ENCODE assay signal across 9 cellular contexts in genomic region chr12:80936353-80936641, GRCh38. TPM values are rescaled to one million over a fixed set of nuclear protein-coding genes. Genes with fewer than 3 reads are reported as not detected.
DNase-seq lines count a peak whose midpoint lies in the region; ATAC-seq and TF ChIP-seq lines count a peak whose summit lies in the region.
"Had no signal": no experiment of that assay in that cellular context is flagged by ENCODE, and none has a peak within 500 bp of the region (broad histone marks: within the 10 kb centered on the region; RNA-seq: fewer than 3 reads in every experiment).

No MANE protein-coding gene starts in this region.

- H3K27ac Mint-ChIP-seq in glutamatergic neuron (ENCODE audit: unreplicated experiment) = peak overlapping the region; percentile 96

- H3K4me1 ChIP-seq in NT2/D1 (ENCODE audit: insufficient read depth, insufficient read length) = no peaks in the 10 kb centered on the region

- peaks cover 11% of the 10 kb centered on the region for H3K27me3 Mint-ChIP-seq in glutamatergic neuron (ENCODE audit: unreplicated experiment)

- peaks cover 11% of the 10 kb centered on the region for H3K4me1 Mint-ChIP-seq in glutamatergic neuron (ENCODE audit: low read depth, unreplicated experiment)

- H3K4me3 ChIP-seq in NT2/D1 (ENCODE audit: insufficient read length, low read depth) = peak overlapping the region; percentile 63

- intact Hi-C loops in sciatic nerve (cut with DNase I) = no loop called here

- no peaks in the 10 kb centered on the region for H3K9me3 ChIP-seq in NT2/D1 (ENCODE audit: insufficient read depth, low read length)

- H3K27me3 ChIP-seq in NT2/D1 (ENCODE audit: insufficient read depth, insufficient read length) = peaks cover 32% of the 10 kb centered on the region

- ATAC-seq in GM19395 (IDR thresholded peaks at IDR 0.05; ENCODE audit: unreplicated experiment) (peak; percentile 4), sciatic nerve (peak; percentile 64), HG03439 (IDR thresholded peaks at IDR 0.05; ENCODE audit: unreplicated experiment) (no peak)

- TF ChIP-seq CTCF in glutamatergic neuron (IDR thresholded peaks at IDR 0.05; ENCODE audit: partially characterized antibody, unreplicated experiment) = no peak

- no peaks in the 10 kb centered on the region for H3K36me3 Mint-ChIP-seq in glutamatergic neuron (ENCODE audit: unreplicated experiment)

- peak overlapping the region; percentile 93 for H3K4me3 Mint-ChIP-seq in glutamatergic neuron (ENCODE audit: unreplicated experiment)

- H3K9ac ChIP-seq in NT2/D1 (ENCODE audit: insufficient read length, low read depth) = peak overlapping the region; percentile 83

- no peaks in the 10 kb centered on the region for H3K36me3 ChIP-seq in NT2/D1 (ENCODE audit: insufficient read depth, insufficient read length, low read length)

- no peak for DNase-seq in NT2/D1 (ENCODE audit: low read depth, low spot score)
- peak; percentile 61 for DNase-seq in glutamatergic neuron
- no peak for DNase-seq in sciatic nerve (ENCODE audit: low spot score)
- DNase-seq in NOMO-1 treated with dmso at 0.1 percent for 144 hours (lab: John Stamatoyannopoulos, UW; ENCODE audit: unreplicated experiment) = no peak
- no peak for DNase-seq in OCI-M2 (lab: John Stamatoyannopoulos, UW; ENCODE audit: unreplicated experiment)
- DNase-seq in NK-92 (lab: John Stamatoyannopoulos, UW; ENCODE audit: unreplicated experiment) = no peak

- peaks cover 7% of the 10 kb centered on the region for H3K9me3 Mint-ChIP-seq in glutamatergic neuron (ENCODE audit: unreplicated experiment)

RNA-seq across cellular contexts. Expression of gene LIN7A, which starts 1.4 kb away (rescaled TPM):
- total RNA-seq in glutamatergic neuron (ENCODE audit: unreplicated experiment) (41.9 TPM), sciatic nerve (16.5 TPM)
- total RNA-seq: RPMI7951 had no signal
